ENCODE assay signal across 1 cellular context in the genomic region with DNA sequence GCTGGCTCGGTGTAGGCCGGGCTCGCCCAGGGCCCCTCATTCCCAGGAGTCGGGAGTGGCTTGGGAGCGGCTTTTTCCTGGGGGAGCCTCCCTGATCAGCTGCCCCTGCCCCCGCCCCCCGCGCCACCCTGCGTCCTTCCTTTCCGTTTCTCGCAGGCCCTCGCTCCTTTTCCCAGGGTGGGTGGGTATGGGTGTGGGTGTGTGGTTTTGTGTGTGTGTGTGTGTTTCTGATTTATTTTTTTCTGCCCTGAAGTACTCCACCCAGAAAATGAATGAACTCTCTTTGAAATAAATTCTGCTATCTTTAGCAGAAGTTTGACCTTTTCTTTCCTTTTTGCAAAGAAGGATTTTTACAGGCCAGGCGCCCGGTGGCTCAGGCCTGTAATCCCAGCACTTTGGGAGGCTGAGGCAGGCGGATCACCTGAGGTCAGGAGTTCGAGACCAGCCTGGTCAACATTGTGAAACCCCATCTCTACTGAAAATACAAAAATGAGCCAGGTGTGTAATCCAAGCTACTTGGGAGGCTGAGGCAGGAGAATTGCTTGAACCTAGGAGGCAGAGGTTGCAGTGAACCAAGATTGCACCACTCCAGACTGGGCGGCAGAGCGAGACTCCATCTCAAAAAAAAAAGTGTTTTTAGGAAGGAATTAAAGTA.
A peak's percentile ranks its signal among the peaks of the same experiment; 100 is the strongest.
TF ChIP-seq lines count a peak whose summit lies in the region.

No MANE protein-coding gene starts in this region.

TF ChIP-seq in K562, 482 proteins besides CTCF, POLR2A, EP300 and RAD21 (continued from another document):
- no peak for TF ChIP-seq CEBPG (CRISPR knock-in tag; IDR thresholded peaks at IDR 0.05)
- TF ChIP-seq CEBPG (tag; conservative IDR thresholded peaks at IDR 0.05 in 1 of 2, IDR thresholded peaks at IDR 0.05 in 1 of 2), result peak in 1 of 2 experiments; percentile 57; a peak in 2 of 4 replicates
- peak; percentile 9 for TF ChIP-seq CXXC5 (CRISPR knock-in tag; IDR thresholded peaks at IDR 0.05)
- no peak for TF ChIP-seq GATA2 (CRISPR knock-in tag; IDR thresholded peaks at IDR 0.05)
- TF ChIP-seq PCBP1 (IDR thresholded peaks at IDR 0.05; ENCODE audit: low read depth, low read length, poor library complexity, severe bottlenecking), result peak; percentile 30
- peak; percentile 72; the same call in 1 of the 2 replicates for TF ChIP-seq VEZF1 (CRISPR knock-in tag; IDR thresholded peaks at IDR 0.05)
- no peak for TF ChIP-seq NFE2 (IDR thresholded peaks at IDR 0.05; ENCODE audit: low read depth)
- TF ChIP-seq BACH1 (tag; IDR thresholded peaks at IDR 0.05), result peak; percentile 4; the same call in 1 of the 2 replicates
- peak; percentile 63; the same call in 1 of the 2 replicates for TF ChIP-seq GTF2E2 (tag; IDR thresholded peaks at IDR 0.05)
- TF ChIP-seq ZNF395 (CRISPR knock-in tag; IDR thresholded peaks at IDR 0.05), result 0 out of 2 replicates have a peak, but pooled peaks have one; percentile 41
